In the genomic region with DNA sequence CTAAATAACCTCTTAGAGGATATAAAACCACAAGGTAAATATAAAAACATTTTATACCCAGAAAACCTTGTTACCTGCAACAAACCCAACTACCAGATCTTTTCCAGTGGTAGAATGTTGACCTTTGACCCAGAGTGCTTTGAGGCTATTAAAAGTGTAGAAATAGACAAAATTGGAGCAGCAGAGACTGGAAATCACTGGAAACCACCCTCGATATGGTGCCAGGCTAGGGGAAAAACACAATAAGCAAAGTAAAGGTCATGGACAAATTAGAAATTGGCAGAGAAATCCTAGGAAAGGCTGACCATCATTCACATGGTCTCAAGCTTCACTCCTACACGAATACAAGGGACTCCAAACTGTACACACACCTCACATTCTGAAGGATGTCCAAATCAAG, we compare ENCODE assay signal across 1 cellular context.
TF ChIP-seq lines count a peak whose summit lies in the region.

No MANE protein-coding gene starts in this region.

TF ChIP-seq in GM12878, 131 proteins besides CTCF, POLR2A, EP300 and RAD21:
- TF ChIP-seq, protein P1, sequence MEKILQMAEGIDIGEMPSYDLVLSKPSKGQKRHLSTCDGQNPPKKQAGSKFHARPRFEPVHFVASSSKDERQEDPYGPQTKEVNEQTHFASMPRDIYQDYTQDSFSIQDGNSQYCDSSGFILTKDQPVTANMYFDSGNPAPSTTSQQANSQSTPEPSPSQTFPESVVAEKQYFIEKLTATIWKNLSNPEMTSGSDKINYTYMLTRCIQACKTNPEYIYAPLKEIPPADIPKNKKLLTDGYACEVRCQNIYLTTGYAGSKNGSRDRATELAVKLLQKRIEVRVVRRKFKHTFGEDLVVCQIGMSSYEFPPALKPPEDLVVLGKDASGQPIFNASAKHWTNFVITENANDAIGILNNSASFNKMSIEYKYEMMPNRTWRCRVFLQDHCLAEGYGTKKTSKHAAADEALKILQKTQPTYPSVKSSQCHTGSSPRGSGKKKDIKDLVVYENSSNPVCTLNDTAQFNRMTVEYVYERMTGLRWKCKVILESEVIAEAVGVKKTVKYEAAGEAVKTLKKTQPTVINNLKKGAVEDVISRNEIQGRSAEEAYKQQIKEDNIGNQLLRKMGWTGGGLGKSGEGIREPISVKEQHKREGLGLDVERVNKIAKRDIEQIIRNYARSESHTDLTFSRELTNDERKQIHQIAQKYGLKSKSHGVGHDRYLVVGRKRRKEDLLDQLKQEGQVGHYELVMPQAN (conservative IDR thresholded peaks at IDR 0.05), result no peak
- TF ChIP-seq SPI1 (IDR thresholded peaks at IDR 0.05; ENCODE audit: borderline replicate concordance, insufficient read depth, low read depth, low read length) (no peak), NR2F1 (conservative IDR thresholded peaks at IDR 0.05) (peak; percentile 28; the same call in 1 of the 2 replicates), NR2C1 (IDR thresholded peaks at IDR 0.05) (0 out of 2 replicates have a peak, but pooled peaks have one; percentile 17)
